Comparison of ENCODE assay signal across 14 cellular contexts in the genomic region with DNA sequence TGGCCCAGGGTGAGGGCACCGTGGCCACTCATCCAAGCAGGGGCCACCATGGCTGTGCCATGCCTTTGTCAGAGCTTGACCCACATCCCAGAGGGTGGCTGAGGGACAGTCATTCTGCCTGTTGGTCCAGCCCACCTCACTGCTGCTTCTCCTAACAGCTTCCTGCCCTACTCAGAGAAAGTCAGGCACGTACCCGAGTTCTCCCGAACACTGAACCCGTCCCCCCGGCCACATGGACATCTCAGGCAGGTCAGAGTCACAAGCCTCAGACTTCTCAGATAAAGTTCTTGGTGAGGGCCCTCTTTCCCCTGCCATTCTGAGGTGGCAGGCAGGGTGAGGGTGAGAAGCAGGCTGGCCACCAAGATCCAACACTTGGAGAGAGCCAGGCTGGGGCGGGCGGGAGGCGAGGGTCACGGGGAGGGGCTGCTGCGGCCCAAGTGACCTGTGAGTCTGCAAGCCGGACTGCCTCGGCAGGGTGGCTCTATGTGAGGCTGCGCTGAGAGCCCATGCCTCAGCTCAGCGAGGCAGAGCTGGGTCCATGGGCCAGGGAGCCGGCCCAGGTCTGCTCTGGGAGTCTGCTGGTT.
"Had no signal": no experiment of that assay in that cellular context is flagged by ENCODE, and none has a peak within 500 bp of the region (broad histone marks: within the 10 kb centered on the region; RNA-seq: fewer than 3 reads in every experiment).

No MANE protein-coding gene starts in this region.

- H3K4me1 ChIP-seq: suprapubic skin, uterus had no signal

- H3K9me3 ChIP-seq: neutrophil, suprapubic skin, uterus had no signal

- H3K27ac ChIP-seq: neutrophil, suprapubic skin, uterus had no signal

- H3K27ac Mint-ChIP-seq: activated naive CD8-positive, alpha-beta T cell treated with anti-CD3 and anti-CD28 coated beads for 36 hours; activated T-cell treated with anti-CD3 and anti-CD28 coated beads, Interleukin-2, amount 50 U/mL, for 72 hours; T-helper 17 cell; WTC11 had no signal

- H3K4me2 ChIP-seq: smooth muscle cell had no signal

- H3K36me3 Mint-ChIP-seq: activated naive CD8-positive, alpha-beta T cell treated with anti-CD3 and anti-CD28 coated beads for 36 hours; naive thymus-derived CD8-positive, alpha-beta T cell; stimulated activated effector memory CD8-positive, alpha-beta T cell treated with anti-CD3 and anti-CD28 coated beads, Interleukin-12 subunit alpha, Interleukin-12 subunit beta, amount 100 ng/mL, for 72 hours had no signal

- H3K4me3 ChIP-seq: smooth muscle cell, suprapubic skin, uterus had no signal

- H3K4me1 Mint-ChIP-seq: activated CD4-positive, alpha-beta T cell treated with anti-CD3 and anti-CD28 coated beads, Interleukin-2, amount 10 ng/mL, durations not matched to agents 7 days and 5 days; activated naive CD8-positive, alpha-beta T cell treated with anti-CD3 and anti-CD28 coated beads for 36 hours; naive thymus-derived CD8-positive, alpha-beta T cell; stimulated activated effector memory CD8-positive, alpha-beta T cell treated with anti-CD3 and anti-CD28 coated beads, Interleukin-12 subunit alpha, Interleukin-12 subunit beta, amount 100 ng/mL, for 72 hours; WTC11 had no signal

- H3K27me3 ChIP-seq: neutrophil, suprapubic skin, uterus had no signal

- H3K9me3 Mint-ChIP-seq: activated CD4-positive, alpha-beta T cell treated with anti-CD3 and anti-CD28 coated beads, Interleukin-2, amount 10 ng/mL, durations not matched to agents 7 days and 5 days; activated naive CD8-positive, alpha-beta T cell treated with anti-CD3 and anti-CD28 coated beads for 36 hours; activated T-cell treated with anti-CD3 and anti-CD28 coated beads, Interleukin-2, amount 50 U/mL, for 72 hours; naive thymus-derived CD8-positive, alpha-beta T cell; stimulated activated effector memory CD8-positive, alpha-beta T cell treated with anti-CD3 and anti-CD28 coated beads, Interleukin-12 subunit alpha, Interleukin-12 subunit beta, amount 100 ng/mL, for 72 hours had no signal

- H3K27me3 Mint-ChIP-seq: activated naive CD8-positive, alpha-beta T cell treated with anti-CD3 and anti-CD28 coated beads for 36 hours; naive thymus-derived CD8-positive, alpha-beta T cell had no signal

- H3K4me3 Mint-ChIP-seq: activated CD4-positive, alpha-beta T cell treated with anti-CD3 and anti-CD28 coated beads, Interleukin-2, amount 10 ng/mL, durations not matched to agents 7 days and 5 days; activated naive CD8-positive, alpha-beta T cell treated with anti-CD3 and anti-CD28 coated beads for 36 hours; activated T-cell treated with anti-CD3 and anti-CD28 coated beads, Interleukin-2, amount 50 U/mL, for 72 hours; stimulated activated effector memory CD8-positive, alpha-beta T cell treated with anti-CD3 and anti-CD28 coated beads, Interleukin-12 subunit alpha, Interleukin-12 subunit beta, amount 100 ng/mL, for 72 hours; T-helper 17 cell; WTC11 had no signal

- H3K36me3 ChIP-seq: neutrophil, suprapubic skin, uterus had no signal

- ATAC-seq: activated T-cell treated with anti-CD3 and anti-CD28 coated beads, Interleukin-2, amount 50 U/mL, for 72 hours; naive thymus-derived CD8-positive, alpha-beta T cell; stimulated activated effector memory CD8-positive, alpha-beta T cell treated with anti-CD3 and anti-CD28 coated beads, Interleukin-12 subunit alpha, Interleukin-12 subunit beta, amount 100 ng/mL, for 72 hours; T-helper 17 cell; WTC11 had no signal

- DNase-seq: activated CD4-positive, alpha-beta T cell treated with anti-CD3 and anti-CD28 coated beads, Interleukin-2, amount 10 ng/mL, durations not matched to agents 7 days and 5 days; activated gamma-delta T cell treated with Interleukin-2 at 50 U/mL for 16 hours; activated naive CD8-positive, alpha-beta T cell treated with anti-CD3 and anti-CD28 coated beads for 36 hours; activated T-cell treated with anti-CD3 and anti-CD28 coated beads, Interleukin-2, amount 50 U/mL, for 72 hours; effector CD4-positive, alpha-beta T cell; foreskin melanocyte had no signal
